In genomic region chr12:62021808-62022207, GRCh38 we compare ENCODE assay signal across 2 cellular contexts.
A peak's percentile ranks its signal among the peaks of the same experiment; 100 is the strongest.
TF ChIP-seq lines count a peak whose summit lies in the region.

No MANE protein-coding gene starts in this region.

TF ChIP-seq in HepG2, 621 proteins besides CTCF, POLR2A, EP300 and RAD21:
- TF ChIP-seq ZNF121 (CRISPR knock-in tag; IDR thresholded peaks at IDR 0.05) (0 out of 2 replicates have a peak, but pooled peaks have one; percentile 17), TBX3 (IDR thresholded peaks at IDR 0.05; ENCODE audit: borderline replicate concordance) (no peak)

TF ChIP-seq in K562, 482 proteins besides CTCF, POLR2A, EP300 and RAD21:
- TF ChIP-seq CHCHD3 (CRISPR knock-in tag; IDR thresholded peaks at IDR 0.05) (no peak), ZNF785 (CRISPR knock-in tag; IDR thresholded peaks at IDR 0.05) (no peak), L3MBTL2 (IDR thresholded peaks at IDR 0.05) (no peak), PHF21A (IDR thresholded peaks at IDR 0.05; ENCODE audit: borderline replicate concordance, low read depth) (no peak), SMARCA5 (IDR thresholded peaks at IDR 0.05) (no peak), ZNF146 (CRISPR knock-in tag; IDR thresholded peaks at IDR 0.05; ENCODE audit: unreplicated experiment) (no peak), CC2D1A (IDR thresholded peaks at IDR 0.05) (no peak), ASH1L (IDR thresholded peaks at IDR 0.05; ENCODE audit: borderline replicate concordance, low read depth, partially characterized antibody) (no peak), CBX3 (IDR thresholded peaks at IDR 0.05; ENCODE audit: borderline replicate concordance in 1 of 2, low read length in 2 of 2) (no peak), HDAC3 (IDR thresholded peaks at IDR 0.05; ENCODE audit: borderline replicate concordance, partially characterized antibody) (no peak), ZBTB8A (IDR thresholded peaks at IDR 0.05; ENCODE audit: partially characterized antibody) (no peak), SMAD2 (IDR thresholded peaks at IDR 0.05; ENCODE audit: low read depth, low read length) (no peak), HNRNPUL1 (IDR thresholded peaks at IDR 0.05; ENCODE audit: low read length) (no peak), ZBED1 (IDR thresholded peaks at IDR 0.05) (no peak), MIER1 (IDR thresholded peaks at IDR 0.05; ENCODE audit: low read depth) (no peak), SMAD4 (CRISPR knock-in tag; conservative IDR thresholded peaks at IDR 0.05) (no peak), TOE1 (IDR thresholded peaks at IDR 0.05; ENCODE audit: borderline replicate concordance) (no peak), TOE1 (CRISPR knock-in tag; IDR thresholded peaks at IDR 0.05; ENCODE audit: borderline replicate concordance, low read depth) (no peak), KLF13 (tag; IDR thresholded peaks at IDR 0.05; ENCODE audit: borderline replicate concordance, low read depth) (no peak)
